1 cellular context compared by ENCODE assay signal in the genomic region with DNA sequence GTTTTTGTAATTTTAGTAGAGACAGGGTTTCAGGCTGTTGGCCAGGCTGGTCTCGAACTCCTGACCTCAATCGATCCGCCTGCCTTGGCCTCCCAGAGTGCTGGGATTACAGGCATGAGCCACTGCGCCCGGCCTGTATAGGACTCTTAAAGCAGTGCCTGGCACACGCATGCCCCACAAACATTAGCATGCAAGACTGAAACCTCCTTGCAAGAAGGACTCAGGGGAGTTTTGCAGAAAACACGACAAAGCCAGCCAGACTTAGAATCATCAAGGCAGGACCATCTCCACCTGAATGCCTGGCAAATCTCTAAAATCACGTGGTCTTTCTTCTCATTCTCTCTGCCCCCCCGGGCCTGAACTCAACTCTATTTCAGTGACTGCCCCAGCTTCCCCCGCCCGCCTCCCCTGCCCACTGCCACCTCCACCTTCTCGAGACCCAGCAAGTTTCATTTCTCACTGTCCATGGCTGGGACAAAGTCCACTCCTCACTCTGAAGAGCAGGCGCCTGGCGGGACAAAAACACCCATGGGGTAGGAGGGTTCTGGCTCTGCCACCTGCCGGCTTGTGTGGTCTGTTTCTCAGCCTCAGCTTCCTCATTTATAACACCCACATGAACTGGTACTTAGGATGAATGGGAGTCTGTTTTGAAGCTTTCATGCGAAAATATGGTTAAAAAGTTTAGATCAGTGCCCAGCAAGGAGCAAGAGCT.
TF ChIP-seq lines count a peak whose summit lies in the region.

No MANE protein-coding gene starts in this region.

TF ChIP-seq in GM12878, 131 proteins besides CTCF, POLR2A, EP300 and RAD21 (continues in another document):
- TF ChIP-seq, protein P1, sequence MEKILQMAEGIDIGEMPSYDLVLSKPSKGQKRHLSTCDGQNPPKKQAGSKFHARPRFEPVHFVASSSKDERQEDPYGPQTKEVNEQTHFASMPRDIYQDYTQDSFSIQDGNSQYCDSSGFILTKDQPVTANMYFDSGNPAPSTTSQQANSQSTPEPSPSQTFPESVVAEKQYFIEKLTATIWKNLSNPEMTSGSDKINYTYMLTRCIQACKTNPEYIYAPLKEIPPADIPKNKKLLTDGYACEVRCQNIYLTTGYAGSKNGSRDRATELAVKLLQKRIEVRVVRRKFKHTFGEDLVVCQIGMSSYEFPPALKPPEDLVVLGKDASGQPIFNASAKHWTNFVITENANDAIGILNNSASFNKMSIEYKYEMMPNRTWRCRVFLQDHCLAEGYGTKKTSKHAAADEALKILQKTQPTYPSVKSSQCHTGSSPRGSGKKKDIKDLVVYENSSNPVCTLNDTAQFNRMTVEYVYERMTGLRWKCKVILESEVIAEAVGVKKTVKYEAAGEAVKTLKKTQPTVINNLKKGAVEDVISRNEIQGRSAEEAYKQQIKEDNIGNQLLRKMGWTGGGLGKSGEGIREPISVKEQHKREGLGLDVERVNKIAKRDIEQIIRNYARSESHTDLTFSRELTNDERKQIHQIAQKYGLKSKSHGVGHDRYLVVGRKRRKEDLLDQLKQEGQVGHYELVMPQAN (conservative IDR thresholded peaks at IDR 0.05) = 0 out of 2 replicates have a peak, but pooled peaks have one; percentile 25
- TF ChIP-seq FOXK2 (IDR thresholded peaks at IDR 0.05) = no peak
- TF ChIP-seq MXI1 (IDR thresholded peaks at IDR 0.05; ENCODE audit: low read depth, low read length) = peak; percentile 53; the same call in 1 of the 2 replicates
- peak; percentile 70; the same call in 1 of the 2 replicates for TF ChIP-seq SPI1 (IDR thresholded peaks at IDR 0.05; ENCODE audit: borderline replicate concordance, insufficient read depth, low read depth, low read length)
- no peak for TF ChIP-seq HDGF (IDR thresholded peaks at IDR 0.05)
- TF ChIP-seq, protein P2, sequence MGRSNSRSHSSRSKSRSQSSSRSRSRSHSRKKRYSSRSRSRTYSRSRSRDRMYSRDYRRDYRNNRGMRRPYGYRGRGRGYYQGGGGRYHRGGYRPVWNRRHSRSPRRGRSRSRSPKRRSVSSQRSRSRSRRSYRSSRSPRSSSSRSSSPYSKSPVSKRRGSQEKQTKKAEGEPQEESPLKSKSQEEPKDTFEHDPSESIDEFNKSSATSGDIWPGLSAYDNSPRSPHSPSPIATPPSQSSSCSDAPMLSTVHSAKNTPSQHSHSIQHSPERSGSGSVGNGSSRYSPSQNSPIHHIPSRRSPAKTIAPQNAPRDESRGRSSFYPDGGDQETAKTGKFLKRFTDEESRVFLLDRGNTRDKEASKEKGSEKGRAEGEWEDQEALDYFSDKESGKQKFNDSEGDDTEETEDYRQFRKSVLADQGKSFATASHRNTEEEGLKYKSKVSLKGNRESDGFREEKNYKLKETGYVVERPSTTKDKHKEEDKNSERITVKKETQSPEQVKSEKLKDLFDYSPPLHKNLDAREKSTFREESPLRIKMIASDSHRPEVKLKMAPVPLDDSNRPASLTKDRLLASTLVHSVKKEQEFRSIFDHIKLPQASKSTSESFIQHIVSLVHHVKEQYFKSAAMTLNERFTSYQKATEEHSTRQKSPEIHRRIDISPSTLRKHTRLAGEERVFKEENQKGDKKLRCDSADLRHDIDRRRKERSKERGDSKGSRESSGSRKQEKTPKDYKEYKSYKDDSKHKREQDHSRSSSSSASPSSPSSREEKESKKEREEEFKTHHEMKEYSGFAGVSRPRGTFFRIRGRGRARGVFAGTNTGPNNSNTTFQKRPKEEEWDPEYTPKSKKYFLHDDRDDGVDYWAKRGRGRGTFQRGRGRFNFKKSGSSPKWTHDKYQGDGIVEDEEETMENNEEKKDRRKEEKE (IDR thresholded peaks at IDR 0.05) = no peak
- TF ChIP-seq RFX5 (IDR thresholded peaks at IDR 0.05; ENCODE audit: low read depth, low read length) = no peak
- no peak for TF ChIP-seq CREB1 (IDR thresholded peaks at IDR 0.05; ENCODE audit: low read depth)
- TF ChIP-seq RAD51 (IDR thresholded peaks at IDR 0.05) = peak; percentile 86
- peak; percentile 57; the same call in 1 of the 2 replicates for TF ChIP-seq ATF7 (IDR thresholded peaks at IDR 0.05; ENCODE audit: low read depth)
- no peak for TF ChIP-seq HDAC2 (IDR thresholded peaks at IDR 0.05)
- 0 out of 2 replicates have a peak, but pooled peaks have one; percentile 26 for TF ChIP-seq CHD2 (IDR thresholded peaks at IDR 0.05; ENCODE audit: borderline replicate concordance, low read depth, low read length)
- TF ChIP-seq RCOR1 (conservative IDR thresholded peaks at IDR 0.05; ENCODE audit: low read depth, low read length) = no peak
- no peak for TF ChIP-seq ASH2L (IDR thresholded peaks at IDR 0.05; ENCODE audit: borderline replicate concordance, low read depth)
- TF ChIP-seq WRNIP1 (IDR thresholded peaks at IDR 0.05; ENCODE audit: borderline replicate concordance, low read depth, low read length) = no peak
- TF ChIP-seq, protein P3, sequence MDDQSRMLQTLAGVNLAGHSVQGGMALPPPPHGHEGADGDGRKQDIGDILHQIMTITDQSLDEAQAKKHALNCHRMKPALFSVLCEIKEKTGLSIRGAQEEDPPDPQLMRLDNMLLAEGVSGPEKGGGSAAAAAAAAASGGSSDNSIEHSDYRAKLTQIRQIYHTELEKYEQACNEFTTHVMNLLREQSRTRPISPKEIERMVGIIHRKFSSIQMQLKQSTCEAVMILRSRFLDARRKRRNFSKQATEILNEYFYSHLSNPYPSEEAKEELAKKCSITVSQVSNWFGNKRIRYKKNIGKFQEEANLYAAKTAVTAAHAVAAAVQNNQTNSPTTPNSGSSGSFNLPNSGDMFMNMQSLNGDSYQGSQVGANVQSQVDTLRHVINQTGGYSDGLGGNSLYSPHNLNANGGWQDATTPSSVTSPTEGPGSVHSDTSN (IDR thresholded peaks at IDR 0.05; ENCODE audit: insufficient replicate concordance, low read depth, low read length) = no peak
- peak; percentile 39 for TF ChIP-seq MEF2B (IDR thresholded peaks at IDR 0.05; ENCODE audit: partially characterized antibody, poor library complexity, severe bottlenecking)
- TF ChIP-seq RUNX3 (IDR thresholded peaks at IDR 0.05; ENCODE audit: low read length) = peak; percentile 68
- no peak for TF ChIP-seq SIX5 (IDR thresholded peaks at IDR 0.05; ENCODE audit: low read depth, low read length, severe bottlenecking)
- TF ChIP-seq, protein P4, sequence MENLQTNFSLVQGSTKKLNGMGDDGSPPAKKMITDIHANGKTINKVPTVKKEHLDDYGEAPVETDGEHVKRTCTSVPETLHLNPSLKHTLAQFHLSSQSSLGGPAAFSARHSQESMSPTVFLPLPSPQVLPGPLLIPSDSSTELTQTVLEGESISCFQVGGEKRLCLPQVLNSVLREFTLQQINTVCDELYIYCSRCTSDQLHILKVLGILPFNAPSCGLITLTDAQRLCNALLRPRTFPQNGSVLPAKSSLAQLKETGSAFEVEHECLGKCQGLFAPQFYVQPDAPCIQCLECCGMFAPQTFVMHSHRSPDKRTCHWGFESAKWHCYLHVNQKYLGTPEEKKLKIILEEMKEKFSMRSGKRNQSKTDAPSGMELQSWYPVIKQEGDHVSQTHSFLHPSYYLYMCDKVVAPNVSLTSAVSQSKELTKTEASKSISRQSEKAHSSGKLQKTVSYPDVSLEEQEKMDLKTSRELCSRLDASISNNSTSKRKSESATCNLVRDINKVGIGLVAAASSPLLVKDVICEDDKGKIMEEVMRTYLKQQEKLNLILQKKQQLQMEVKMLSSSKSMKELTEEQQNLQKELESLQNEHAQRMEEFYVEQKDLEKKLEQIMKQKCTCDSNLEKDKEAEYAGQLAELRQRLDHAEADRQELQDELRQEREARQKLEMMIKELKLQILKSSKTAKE (IDR thresholded peaks at IDR 0.05; ENCODE audit: low read depth, poor library complexity, severe bottlenecking) = no peak
- no peak for TF ChIP-seq CBX5 (IDR thresholded peaks at IDR 0.05; ENCODE audit: low read depth)
- TF ChIP-seq SUZ12 (IDR thresholded peaks at IDR 0.05; ENCODE audit: unreplicated experiment) = no peak
- no peak for TF ChIP-seq CEBPB (IDR thresholded peaks at IDR 0.05; ENCODE audit: borderline replicate concordance in 1 of 2, low read depth in 2 of 2, low read length in 2 of 2)
- TF ChIP-seq, protein P5, sequence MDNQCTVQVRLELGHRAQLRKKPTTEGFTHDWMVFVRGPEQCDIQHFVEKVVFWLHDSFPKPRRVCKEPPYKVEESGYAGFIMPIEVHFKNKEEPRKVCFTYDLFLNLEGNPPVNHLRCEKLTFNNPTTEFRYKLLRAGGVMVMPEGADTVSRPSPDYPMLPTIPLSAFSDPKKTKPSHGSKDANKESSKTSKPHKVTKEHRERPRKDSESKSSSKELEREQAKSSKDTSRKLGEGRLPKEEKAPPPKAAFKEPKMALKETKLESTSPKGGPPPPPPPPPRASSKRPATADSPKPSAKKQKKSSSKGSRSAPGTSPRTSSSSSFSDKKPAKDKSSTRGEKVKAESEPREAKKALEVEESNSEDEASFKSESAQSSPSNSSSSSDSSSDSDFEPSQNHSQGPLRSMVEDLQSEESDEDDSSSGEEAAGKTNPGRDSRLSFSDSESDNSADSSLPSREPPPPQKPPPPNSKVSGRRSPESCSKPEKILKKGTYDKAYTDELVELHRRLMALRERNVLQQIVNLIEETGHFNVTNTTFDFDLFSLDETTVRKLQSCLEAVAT (IDR thresholded peaks at IDR 0.05) = no peak
- no peak; the same call in 1 of the 2 replicates for TF ChIP-seq POLR2AphosphoS5 (IDR thresholded peaks at IDR 0.05; ENCODE audit: low read length)
- TF ChIP-seq JUNB (IDR thresholded peaks at IDR 0.05) = no peak
- no peak for TF ChIP-seq ETV6 (conservative IDR thresholded peaks at IDR 0.05 in 1 of 2, IDR thresholded peaks at IDR 0.05 in 1 of 2; ENCODE audit: borderline replicate concordance in 1 of 2, low read depth in 1 of 2)
- TF ChIP-seq, protein P6, sequence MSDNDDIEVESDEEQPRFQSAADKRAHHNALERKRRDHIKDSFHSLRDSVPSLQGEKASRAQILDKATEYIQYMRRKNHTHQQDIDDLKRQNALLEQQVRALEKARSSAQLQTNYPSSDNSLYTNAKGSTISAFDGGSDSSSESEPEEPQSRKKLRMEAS (IDR thresholded peaks at IDR 0.05; ENCODE audit: low read depth, low read length) = no peak; the same call in 1 of the 2 replicates
- no peak for TF ChIP-seq ZZZ3 (IDR thresholded peaks at IDR 0.05; ENCODE audit: control insufficient read depth, insufficient read length, low read depth)
- TF ChIP-seq ZNF207 (IDR thresholded peaks at IDR 0.05; ENCODE audit: borderline replicate concordance) = no peak
- TF ChIP-seq GABPA (IDR thresholded peaks at IDR 0.05; ENCODE audit: low read depth) = no peak
- TF ChIP-seq STAT3 (IDR thresholded peaks at IDR 0.05; ENCODE audit: low read depth, low read length) = no peak
- TF ChIP-seq SMAD5 (IDR thresholded peaks at IDR 0.05; ENCODE audit: low read depth) = no peak
- TF ChIP-seq SRF (IDR thresholded peaks at IDR 0.05; ENCODE audit: low read depth in 2 of 2, low read length in 2 of 2) = no peak
- TF ChIP-seq IKZF2 (IDR thresholded peaks at IDR 0.05) = peak; percentile 80 to 81; a peak in 2 of 4 replicates
- TF ChIP-seq CHD4 (IDR thresholded peaks at IDR 0.05) = no peak
- TF ChIP-seq NFXL1 (IDR thresholded peaks at IDR 0.05; ENCODE audit: borderline replicate concordance) = no peak
- no peak for TF ChIP-seq EGR1 (IDR thresholded peaks at IDR 0.05; ENCODE audit: borderline replicate concordance in 1 of 2, low read depth in 2 of 2, low read length in 2 of 2)
- TF ChIP-seq, protein P7, sequence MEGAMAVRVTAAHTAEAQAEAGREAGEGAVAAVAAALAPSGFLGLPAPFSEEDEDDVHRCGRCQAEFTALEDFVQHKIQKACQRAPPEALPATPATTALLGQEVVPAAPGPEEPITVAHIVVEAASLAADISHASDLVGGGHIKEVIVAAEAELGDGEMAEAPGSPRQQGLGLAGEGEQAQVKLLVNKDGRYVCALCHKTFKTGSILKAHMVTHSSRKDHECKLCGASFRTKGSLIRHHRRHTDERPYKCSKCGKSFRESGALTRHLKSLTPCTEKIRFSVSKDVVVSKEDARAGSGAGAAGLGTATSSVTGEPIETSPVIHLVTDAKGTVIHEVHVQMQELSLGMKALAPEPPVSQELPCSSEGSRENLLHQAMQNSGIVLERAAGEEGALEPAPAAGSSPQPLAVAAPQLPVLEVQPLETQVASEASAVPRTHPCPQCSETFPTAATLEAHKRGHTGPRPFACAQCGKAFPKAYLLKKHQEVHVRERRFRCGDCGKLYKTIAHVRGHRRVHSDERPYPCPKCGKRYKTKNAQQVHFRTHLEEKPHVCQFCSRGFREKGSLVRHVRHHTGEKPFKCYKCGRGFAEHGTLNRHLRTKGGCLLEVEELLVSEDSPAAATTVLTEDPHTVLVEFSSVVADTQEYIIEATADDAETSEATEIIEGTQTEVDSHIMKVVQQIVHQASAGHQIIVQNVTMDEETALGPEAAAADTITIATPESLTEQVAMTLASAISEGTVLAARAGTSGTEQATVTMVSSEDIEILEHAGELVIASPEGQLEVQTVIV (IDR thresholded peaks at IDR 0.05; ENCODE audit: borderline replicate concordance, partially characterized antibody) = no peak
- no peak for TF ChIP-seq RELA (IDR thresholded peaks at IDR 0.05; ENCODE audit: borderline replicate concordance, partially characterized antibody)
- TF ChIP-seq, protein P8, sequence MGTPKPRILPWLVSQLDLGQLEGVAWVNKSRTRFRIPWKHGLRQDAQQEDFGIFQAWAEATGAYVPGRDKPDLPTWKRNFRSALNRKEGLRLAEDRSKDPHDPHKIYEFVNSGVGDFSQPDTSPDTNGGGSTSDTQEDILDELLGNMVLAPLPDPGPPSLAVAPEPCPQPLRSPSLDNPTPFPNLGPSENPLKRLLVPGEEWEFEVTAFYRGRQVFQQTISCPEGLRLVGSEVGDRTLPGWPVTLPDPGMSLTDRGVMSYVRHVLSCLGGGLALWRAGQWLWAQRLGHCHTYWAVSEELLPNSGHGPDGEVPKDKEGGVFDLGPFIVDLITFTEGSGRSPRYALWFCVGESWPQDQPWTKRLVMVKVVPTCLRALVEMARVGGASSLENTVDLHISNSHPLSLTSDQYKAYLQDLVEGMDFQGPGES (IDR thresholded peaks at IDR 0.05) = no peak
- no peak for TF ChIP-seq BMI1 (IDR thresholded peaks at IDR 0.05; ENCODE audit: borderline replicate concordance)
- TF ChIP-seq, protein P9, sequence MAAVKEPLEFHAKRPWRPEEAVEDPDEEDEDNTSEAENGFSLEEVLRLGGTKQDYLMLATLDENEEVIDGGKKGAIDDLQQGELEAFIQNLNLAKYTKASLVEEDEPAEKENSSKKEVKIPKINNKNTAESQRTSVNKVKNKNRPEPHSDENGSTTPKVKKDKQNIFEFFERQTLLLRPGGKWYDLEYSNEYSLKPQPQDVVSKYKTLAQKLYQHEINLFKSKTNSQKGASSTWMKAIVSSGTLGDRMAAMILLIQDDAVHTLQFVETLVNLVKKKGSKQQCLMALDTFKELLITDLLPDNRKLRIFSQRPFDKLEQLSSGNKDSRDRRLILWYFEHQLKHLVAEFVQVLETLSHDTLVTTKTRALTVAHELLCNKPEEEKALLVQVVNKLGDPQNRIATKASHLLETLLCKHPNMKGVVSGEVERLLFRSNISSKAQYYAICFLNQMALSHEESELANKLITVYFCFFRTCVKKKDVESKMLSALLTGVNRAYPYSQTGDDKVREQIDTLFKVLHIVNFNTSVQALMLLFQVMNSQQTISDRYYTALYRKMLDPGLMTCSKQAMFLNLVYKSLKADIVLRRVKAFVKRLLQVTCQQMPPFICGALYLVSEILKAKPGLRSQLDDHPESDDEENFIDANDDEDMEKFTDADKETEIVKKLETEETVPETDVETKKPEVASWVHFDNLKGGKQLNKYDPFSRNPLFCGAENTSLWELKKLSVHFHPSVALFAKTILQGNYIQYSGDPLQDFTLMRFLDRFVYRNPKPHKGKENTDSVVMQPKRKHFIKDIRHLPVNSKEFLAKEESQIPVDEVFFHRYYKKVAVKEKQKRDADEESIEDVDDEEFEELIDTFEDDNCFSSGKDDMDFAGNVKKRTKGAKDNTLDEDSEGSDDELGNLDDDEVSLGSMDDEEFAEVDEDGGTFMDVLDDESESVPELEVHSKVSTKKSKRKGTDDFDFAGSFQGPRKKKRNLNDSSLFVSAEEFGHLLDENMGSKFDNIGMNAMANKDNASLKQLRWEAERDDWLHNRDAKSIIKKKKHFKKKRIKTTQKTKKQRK (IDR thresholded peaks at IDR 0.05; ENCODE audit: low read depth, low read length) = no peak
- no peak for TF ChIP-seq CBFB (IDR thresholded peaks at IDR 0.05; ENCODE audit: low read depth)
